ENCODE assay signal across 17 cellular contexts in the genomic region with DNA sequence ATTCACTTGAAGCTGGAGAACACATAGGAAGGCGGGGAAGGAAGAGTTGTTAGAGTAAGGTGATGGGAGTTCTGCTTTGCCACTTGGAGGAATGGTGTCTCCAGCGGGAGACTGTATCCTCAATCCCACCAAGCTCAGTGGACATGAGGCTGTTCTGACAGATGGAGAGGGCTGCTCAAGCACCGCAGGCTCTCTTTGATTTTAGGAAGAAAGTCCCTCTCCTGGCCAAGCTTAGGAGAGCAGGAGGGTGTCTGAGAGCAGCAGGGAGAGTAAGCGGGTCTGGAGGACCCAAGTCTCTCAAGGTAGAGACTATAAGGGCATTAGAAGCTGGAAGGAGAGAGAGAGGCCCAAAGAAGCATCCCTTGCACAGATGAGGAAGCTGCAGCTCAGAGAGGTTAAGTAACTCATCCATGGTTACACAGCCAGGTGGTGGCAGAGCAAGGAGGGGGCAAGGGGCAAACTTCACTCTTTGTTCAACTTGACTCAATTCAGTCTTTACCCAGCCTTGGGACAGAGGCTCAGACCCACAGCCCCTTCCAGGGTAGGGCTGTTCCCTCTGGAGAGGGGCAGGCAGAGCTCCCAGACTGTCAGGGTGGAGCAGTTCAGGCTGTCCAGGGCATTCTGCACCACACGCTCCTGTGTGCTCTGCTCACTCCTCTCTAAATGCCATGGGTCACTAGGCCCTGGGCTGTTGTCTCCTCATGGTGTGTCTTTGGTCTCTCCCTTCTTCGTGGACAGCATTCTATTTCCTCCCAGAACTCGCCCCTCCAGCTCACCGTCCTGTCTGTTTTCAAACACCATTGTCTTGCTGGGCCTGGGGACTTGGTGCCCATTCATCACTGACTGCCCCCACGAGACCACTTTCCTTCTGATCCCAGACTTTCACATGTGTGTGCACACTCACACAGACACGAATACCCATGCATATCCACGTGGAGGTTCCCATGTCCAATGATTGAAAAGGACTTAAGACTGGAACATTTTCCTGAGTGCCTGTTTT. TPM values are rescaled to one million over a fixed set of nuclear protein-coding genes. Genes with fewer than 3 reads are reported as not detected.
"Had no signal": no experiment of that assay in that cellular context is flagged by ENCODE, and none has a peak within 500 bp of the region (broad histone marks: within the 10 kb centered on the region; RNA-seq: fewer than 3 reads in every experiment).

No MANE protein-coding gene starts in this region.

- H3K27me3 ChIP-seq: uterus had no signal

- H3K4me3 ChIP-seq: coronary artery, psoas muscle, tibial artery, uterus had no signal

- H3K4me1 ChIP-seq: psoas muscle, tibial artery, uterus had no signal

- H3K27ac ChIP-seq: coronary artery, foreskin keratinocyte, psoas muscle, tibial artery, uterus had no signal

- H3K36me3 ChIP-seq: tibial artery, uterus had no signal

- DNase-seq: activated B cell treated with CpG ODN at 0.5 μM for 24 hours; activated naive CD4-positive, alpha-beta T cell treated with anti-CD3 and anti-CD28 coated beads, Interleukin-2, amount 10 ng/mL, durations not matched to agents 7 days and 5 days; activated T-cell treated with anti-CD3 and anti-CD28 coated beads for 4 hours; central memory CD4-positive, alpha-beta T cell; foreskin keratinocyte; mesenchymal stem cell; psoas muscle; T-helper 2 cell; uterus had no signal

- ATAC-seq: activated T-helper 17 cell treated with anti-CD3 and anti-CD28 coated beads, Interleukin-2, amount 50 U/mL, for 72 hours; foreskin keratinocyte; natural killer cell treated with Interleukin-12 subunit alpha and Interleukin-12 subunit beta and Interleukin-15 and Interleukin-18, amount 100 ng/mL, for 72 hours; psoas muscle; stimulated activated memory B cell treated with anti-CD40 and anti-IgM and Interleukin-4, amounts not matched to agents 10 μg/mL and 1 μg/mL and 100 μg/mL, for 72 hours had no signal

- H3K9me3 ChIP-seq: psoas muscle, tibial artery, uterus had no signal

RNA-seq across cellular contexts. Expression of a gene that starts 8.9 kb away (rescaled TPM):
- total RNA-seq: activated B cell treated with CpG ODN at 0.5 μM for 24 hours; activated CD8-positive, alpha-beta memory T cell treated with anti-CD3 and anti-CD28 coated beads for 36 hours; activated T-helper 17 cell treated with anti-CD3 and anti-CD28 coated beads, Interleukin-2, amount 50 U/mL, for 72 hours; foreskin keratinocyte; liver; natural killer cell treated with Interleukin-12 subunit alpha and Interleukin-12 subunit beta and Interleukin-15 and Interleukin-18, amount 100 ng/mL, for 72 hours; omental fat pad; psoas muscle; uterus had no signal

RNA-seq across cellular contexts. Expression of a gene that starts 12.6 kb away (rescaled TPM):
- total RNA-seq: activated B cell treated with CpG ODN at 0.5 μM for 24 hours; activated CD8-positive, alpha-beta memory T cell treated with anti-CD3 and anti-CD28 coated beads for 36 hours; activated T-helper 17 cell treated with anti-CD3 and anti-CD28 coated beads, Interleukin-2, amount 50 U/mL, for 72 hours; foreskin keratinocyte; liver; natural killer cell treated with Interleukin-12 subunit alpha and Interleukin-12 subunit beta and Interleukin-15 and Interleukin-18, amount 100 ng/mL, for 72 hours; omental fat pad; psoas muscle had no signal

RNA-seq across cellular contexts. Expression of a gene that starts 56.7 kb away (rescaled TPM):
- total RNA-seq: activated B cell treated with CpG ODN at 0.5 μM for 24 hours; activated CD8-positive, alpha-beta memory T cell treated with anti-CD3 and anti-CD28 coated beads for 36 hours; activated T-helper 17 cell treated with anti-CD3 and anti-CD28 coated beads, Interleukin-2, amount 50 U/mL, for 72 hours; foreskin keratinocyte; liver; natural killer cell treated with Interleukin-12 subunit alpha and Interleukin-12 subunit beta and Interleukin-15 and Interleukin-18, amount 100 ng/mL, for 72 hours; omental fat pad; psoas muscle; uterus had no signal
